1 cellular context compared by ENCODE assay signal in genomic region chr6:3720770-3721169, GRCh38. TPM values are rescaled to one million over a fixed set of nuclear protein-coding genes. Genes with fewer than 3 reads are reported as not detected.
"Had no signal": no experiment of that assay in that cellular context is flagged by ENCODE, and none has a peak within 500 bp of the region (broad histone marks: within the 10 kb centered on the region; RNA-seq: fewer than 3 reads in every experiment).

No MANE protein-coding gene starts in this region.

RNA-seq across cellular contexts. Expression of gene PXDC1, which starts 30.7 kb away (rescaled TPM):
- total RNA-seq: activated CD8-positive, alpha-beta T cell treated with anti-CD3 and anti-CD28 coated beads, Interleukin-2, amount 10 ng/mL, durations not matched to agents 7 days and 5 days had no signal
